35 cellular contexts compared by ENCODE assay signal in genomic region chr20:57380081-57380750, GRCh38. TPM values are rescaled to one million over a fixed set of nuclear protein-coding genes. Genes with fewer than 3 reads are reported as not detected.
A peak's percentile ranks its signal among the peaks of the same experiment; 100 is the strongest.
DNase-seq lines count a peak whose midpoint lies in the region; ATAC-seq, FAIRE-seq and TF ChIP-seq lines count a peak whose summit lies in the region.
"Had no signal": no experiment of that assay in that cellular context is flagged by ENCODE, and none has a peak within 500 bp of the region (broad histone marks: within the 10 kb centered on the region; RNA-seq: fewer than 3 reads in every experiment).

No MANE protein-coding gene starts in this region.

- H2AFZ ChIP-seq in Karpas-422 (ENCODE audit: low read length) (no peak overlapping the region), K562 (ENCODE audit: low read depth, low read length) (no peak overlapping the region), GM23338 (no peak overlapping the region)

- no peak overlapping the region for H3K4me3 Mint-ChIP-seq in CD4-positive, alpha-beta T cell
- no peak overlapping the region for H3K4me3 Mint-ChIP-seq in GM23338
- H3K4me3 Mint-ChIP-seq: activated CD4-positive, alpha-beta T cell treated with anti-CD3 and anti-CD28 coated beads, Interleukin-2, amount 10 ng/mL, durations not matched to agents 7 days and 5 days; activated naive CD8-positive, alpha-beta T cell; dendritic cell treated with granulocyte-macrophage colony-stimulating factor and Interleukin-4, amounts not matched to agents 40 ng/mL and 50 ng/mL, for 4 days; endodermal cell; naive B cell had no signal

- DNase-seq in CD4-positive, alpha-beta T cell = no peak
- no peak for DNase-seq in Karpas-422
- no peak for DNase-seq in K562 (ENCODE audit: extremely low read depth in 1 of 4, low spot score in 3 of 4)
- DNase-seq in GM23338 (ENCODE audit: low spot score) = no peak
- no peak for DNase-seq in H4 (ENCODE audit: low spot score)
- DNase-seq: activated CD4-positive, alpha-beta T cell treated with anti-CD3 and anti-CD28 coated beads, Interleukin-2, amount 10 ng/mL, durations not matched to agents 7 days and 5 days; endodermal cell; HCEC 1CT; IMR-90; midbrain; naive B cell; NCI-H1048; NCI-H1694; NCI-H748 treated with DMSO at 0.1 percent for 48 hours; Peyer's patch; stimulated activated CD4-positive, alpha-beta T cell treated with anti-CD3 and anti-CD28 coated beads, Interleukin-12 subunit alpha, Interleukin-12 subunit beta, amount 100 ng/mL, for 4 hours; stimulated activated CD4-positive, alpha-beta T cell treated with anti-CD3 and anti-CD28 coated beads, Interleukin-2, amount 100 ng/mL, for 48 hours; SW 1271; T1000; transverse colon; WERI-Rb-1 had no signal

- H3K4me2 ChIP-seq in Karpas-422 (ENCODE audit: low read depth, low read length, poor library complexity, severe bottlenecking) (no peak overlapping the region), K562 (ENCODE audit: insufficient read depth, low read length) (no peak overlapping the region), GM23338 (no peak overlapping the region)

- H3K9me2 ChIP-seq in Karpas-422 (replicated peaks; ENCODE audit: insufficient read depth, low read length) = no peaks in the 10 kb centered on the region
- no peaks in the 10 kb centered on the region for H3K9me2 ChIP-seq in GM23338 (ENCODE audit: insufficient read depth)

- in situ Hi-C loops in K562 (cut with MboI) = loop anchor here (25.0 kb wide), 1 partner anchor 832 kb away; no protein-coding TSS in a partner anchor

- no peak for TF ChIP-seq CTCF in CD4-positive, alpha-beta T cell (IDR thresholded peaks at IDR 0.05)
- no peak for TF ChIP-seq CTCF in K562 (IDR thresholded peaks at IDR 0.05 in 2 of 3, conservative IDR thresholded peaks at IDR 0.05 in 1 of 3; ENCODE audit: insufficient read depth in 2 of 3, low read depth in 1 of 3, low read length in 3 of 3)
- no peak for TF ChIP-seq CTCF in neutrophil (IDR thresholded peaks at IDR 0.05)
- TF ChIP-seq CTCF in GM23338 (conservative IDR thresholded peaks at IDR 0.05; ENCODE audit: low read depth in 2 of 2) = no peak

- intact Hi-C loops in CD4-positive, alpha-beta T cell (cut with DNase I, micrococcal nuclease) = loop anchor here (2.0 to 10.0 kb wide), 3 partner anchors 212 to 825 kb away; no protein-coding TSS in a partner anchor
- intact Hi-C loops in K562 (cut with micrococcal nuclease) = loop anchor here (5.0 kb wide), 1 partner anchor 42 kb away; no protein-coding TSS in a partner anchor

- H4K20me1 ChIP-seq in Karpas-422 (ENCODE audit: insufficient read depth, low read depth, low read length) = no peaks in the 10 kb centered on the region
- H4K20me1 ChIP-seq in K562 (replicated peaks; ENCODE audit: control insufficient read depth, insufficient read depth, low read length) = peaks cover 7% of the 10 kb centered on the region; the same call in 1 of the 2 replicates
- peaks cover 15% of the 10 kb centered on the region for H4K20me1 ChIP-seq in GM23338 (replicated peaks; ENCODE audit: insufficient read depth)

- no peak for FAIRE-seq in K562 (lab: Jason Lieb, UNC)
- FAIRE-seq: GM12892 had no signal

- H3K9ac ChIP-seq in Karpas-422 (ENCODE audit: low read length) (no peak overlapping the region), K562 (ENCODE audit: insufficient read depth in 1 of 2, low read depth in 2 of 2, low read length in 2 of 2) (peak overlapping the region in 1 of 2 experiments; percentile 50; a peak in 2 of 4 replicates)

- no peaks in the 10 kb centered on the region for H3F3A ChIP-seq in GM23338 (replicated peaks; ENCODE audit: low read depth)

- H3K27ac Mint-ChIP-seq in CD4-positive, alpha-beta T cell = peak overlapping the region; percentile 65
- no peak overlapping the region for H3K27ac Mint-ChIP-seq in GM23338
- H3K27ac Mint-ChIP-seq: activated CD4-positive, alpha-beta T cell treated with anti-CD3 and anti-CD28 coated beads, Interleukin-2, amount 10 ng/mL, durations not matched to agents 7 days and 5 days; dendritic cell treated with granulocyte-macrophage colony-stimulating factor and Interleukin-4, amounts not matched to agents 40 ng/mL and 50 ng/mL, for 4 days; endodermal cell had no signal

- H3K79me2 ChIP-seq in Karpas-422 (ENCODE audit: low read length) (no peaks in the 10 kb centered on the region), K562 (ENCODE audit: control insufficient read depth, insufficient read depth, low read length) (no peaks in the 10 kb centered on the region; the same call in 2 of the 3 replicates), GM23338 (replicated peaks; ENCODE audit: insufficient read depth) (no peaks in the 10 kb centered on the region; the same call in 1 of the 2 replicates)

- H3K4me3 ChIP-seq in Karpas-422 (ENCODE audit: low read length) = no peak overlapping the region
- no peak overlapping the region for H3K4me3 ChIP-seq in K562
- no peak overlapping the region for H3K4me3 ChIP-seq in neutrophil (ENCODE audit: low read depth in 1 of 2, low read length in 1 of 2)
- no peak overlapping the region for H3K4me3 ChIP-seq in GM23338
- H3K4me3 ChIP-seq: ascending aorta, Peyer's patch, transverse colon had no signal

- no peak for TF ChIP-seq EP300 in K562 (IDR thresholded peaks at IDR 0.05; ENCODE audit: low read length)

- H3K27me3 ChIP-seq in CD4-positive, alpha-beta T cell (ENCODE audit: control insufficient read depth, insufficient read depth, low read length) = no peaks in the 10 kb centered on the region
- H3K27me3 ChIP-seq in Karpas-422 (ENCODE audit: low read length) (no peaks in the 10 kb centered on the region), K562 (ENCODE audit: control insufficient read depth in 2 of 2, insufficient read depth in 2 of 2, low read length in 2 of 2) (no peaks in the 10 kb centered on the region), neutrophil (no peaks in the 10 kb centered on the region), GM23338 (ENCODE audit: insufficient read depth) (no peaks in the 10 kb centered on the region)
- H3K27me3 ChIP-seq: ascending aorta, Peyer's patch, transverse colon had no signal

- no peak for ATAC-seq in CD4-positive, alpha-beta T cell (ENCODE audit: poor library complexity)
- no peak for ATAC-seq in K562
- ATAC-seq in GM23338 = no peak
- no peak for ATAC-seq in GM21529 (IDR thresholded peaks at IDR 0.05; ENCODE audit: unreplicated experiment)
- ATAC-seq: sciatic nerve had no signal

- no peaks in the 10 kb centered on the region for H3K9me1 ChIP-seq in K562 (ENCODE audit: control insufficient read depth, insufficient read depth, low read length)

- no peak for TF ChIP-seq POLR2A in K562 (conservative IDR thresholded peaks at IDR 0.05)

- POLR2A ChIA-PET in CD4-positive, alpha-beta T cell (lab: Charles Lee) = interaction anchor here (1.2 kb wide), 1 partner anchor 13 kb away, joined by 3 read pairs; no protein-coding TSS in a partner anchor
- POLR2A ChIA-PET in K562 (lab: Yijun Ruan, JAX) = interaction anchor here (0.5 to 1.9 kb wide), 7 partner anchors 10 to 174 kb away, joined by 3 to 9 read pairs (median 3); no protein-coding TSS in a partner anchor

- H3K4me1 ChIP-seq in Karpas-422 (ENCODE audit: low read length) (peaks cover 44% of the 10 kb centered on the region), K562 (replicated peaks in 1 of 2; ENCODE audit: control insufficient read depth in 2 of 2, insufficient read depth in 2 of 2, low read length in 2 of 2) (peaks cover 0 to 8% of the 10 kb centered on the region in 2 experiments; a peak in 3 of 5 replicates), neutrophil (ENCODE audit: control insufficient read depth in 1 of 2, insufficient read depth in 1 of 2, low read depth in 1 of 2, low read length in 1 of 2) (peaks cover 48 to 50% of the 10 kb centered on the region in 2 experiments), GM23338 (ENCODE audit: insufficient read depth) (no peaks in the 10 kb centered on the region)
- H3K4me1 ChIP-seq: ascending aorta, Peyer's patch had no signal

- TF ChIP-seq RAD21 in K562 (CRISPR knock-in tag; conservative IDR thresholded peaks at IDR 0.05 in 1 of 2, IDR thresholded peaks at IDR 0.05 in 1 of 2) = no peak

- 81% methylated on average over 9 of the region's 10 CpGs for WGBS in K562 (ENCODE audit: insufficient coverage, low coverage, missing lambda C conversion rate)

- H3K9me3 Mint-ChIP-seq in CD4-positive, alpha-beta T cell = no peaks in the 10 kb centered on the region
- no peaks in the 10 kb centered on the region for H3K9me3 Mint-ChIP-seq in GM23338
- H3K9me3 Mint-ChIP-seq: activated CD4-positive, alpha-beta T cell treated with anti-CD3 and anti-CD28 coated beads, Interleukin-2, amount 10 ng/mL, durations not matched to agents 7 days and 5 days; dendritic cell treated with granulocyte-macrophage colony-stimulating factor and Interleukin-4, amounts not matched to agents 40 ng/mL and 50 ng/mL, for 4 days; endodermal cell; naive B cell had no signal

- peaks cover 31% of the 10 kb centered on the region for H3K4me1 Mint-ChIP-seq in CD4-positive, alpha-beta T cell (ENCODE audit: low read depth)
- peaks cover 6% of the 10 kb centered on the region for H3K4me1 Mint-ChIP-seq in GM23338
- H3K4me1 Mint-ChIP-seq: endodermal cell had no signal

- peaks cover 74% of the 10 kb centered on the region for H3K36me3 Mint-ChIP-seq in CD4-positive, alpha-beta T cell (ENCODE audit: low read depth)
- H3K36me3 Mint-ChIP-seq in GM23338 (ENCODE audit: low read depth) = peaks cover 50% of the 10 kb centered on the region

- CTCF ChIA-PET in CD4-positive, alpha-beta T cell (lab: Charles Lee) = interaction anchor here (0.9 to 3.2 kb wide), 3 partner anchors 10 to 214 kb away, joined by 3 to 14 read pairs (median 9); no protein-coding TSS in a partner anchor
- CTCF ChIA-PET in K562 (lab: Yijun Ruan, JAX; ENCODE audit: low intra/inter-chr PET ratio) = interaction anchor here (1.3 to 4.3 kb wide), 2 partner anchors 114 to 130 kb away, joined by 3 to 77 read pairs; no protein-coding TSS in a partner anchor

- BruUV-seq in K562 (replicated peaks; lab: Mats Ljungman, UMichigan) = no TSS peak

- H3K27ac ChIP-seq in CD4-positive, alpha-beta T cell (ENCODE audit: low read depth, low read length) = no peak overlapping the region
- H3K27ac ChIP-seq in Karpas-422 (ENCODE audit: low read length) = peak overlapping the region; percentile 10; the same call in 1 of the 2 replicates
- H3K27ac ChIP-seq in K562 (ENCODE audit: extremely low read depth, low read depth, low read length) = no peak overlapping the region
- peak overlapping the region; percentile 35 for H3K27ac ChIP-seq in neutrophil
- no peak overlapping the region for H3K27ac ChIP-seq in GM23338 (ENCODE audit: low read depth)
- H3K27ac ChIP-seq: ascending aorta, Peyer's patch, transverse colon, WERI-Rb-1 had no signal

- no peaks in the 10 kb centered on the region for H3K9me3 ChIP-seq in CD4-positive, alpha-beta T cell (ENCODE audit: control insufficient read depth, low read length)
- no peaks in the 10 kb centered on the region for H3K9me3 ChIP-seq in Karpas-422 (ENCODE audit: low read length)
- no peaks in the 10 kb centered on the region for H3K9me3 ChIP-seq in K562 (replicated peaks; ENCODE audit: control insufficient read depth, insufficient read depth, low read depth, low read length)
- H3K9me3 ChIP-seq in neutrophil = no peaks in the 10 kb centered on the region
- H3K9me3 ChIP-seq: ascending aorta, Peyer's patch, transverse colon had no signal

- no peaks in the 10 kb centered on the region for H3K27me3 Mint-ChIP-seq in CD4-positive, alpha-beta T cell
- peaks cover 12% of the 10 kb centered on the region for H3K27me3 Mint-ChIP-seq in GM23338 (ENCODE audit: insufficient read depth, low read depth, poor library complexity)
- H3K27me3 Mint-ChIP-seq: activated CD4-positive, alpha-beta T cell treated with anti-CD3 and anti-CD28 coated beads, Interleukin-2, amount 10 ng/mL, durations not matched to agents 7 days and 5 days; activated naive CD8-positive, alpha-beta T cell; dendritic cell treated with granulocyte-macrophage colony-stimulating factor and Interleukin-4, amounts not matched to agents 40 ng/mL and 50 ng/mL, for 4 days; naive B cell; progenitor cell of endocrine pancreas had no signal

- peaks cover 17% of the 10 kb centered on the region for H3K36me3 ChIP-seq in Karpas-422 (ENCODE audit: insufficient read depth, low read length)
- H3K36me3 ChIP-seq in K562 (ENCODE audit: control insufficient read depth, insufficient read depth, low read length) = peaks cover 48% of the 10 kb centered on the region
- H3K36me3 ChIP-seq in neutrophil = peaks cover 47% of the 10 kb centered on the region
- H3K36me3 ChIP-seq in GM23338 (ENCODE audit: insufficient read depth) = peaks cover 19% of the 10 kb centered on the region; the same call in 1 of the 2 replicates

RNA-seq across cellular contexts. Expression of gene RBM38, which starts 11.0 kb away (rescaled TPM):
- 100 to 1,000 TPM; 604 to 645 TPM for total RNA-seq in CD4-positive, alpha-beta T cell
- 261 and 436 TPM in 2 replicates for total RNA-seq in Karpas-422 (2014; rRNA removed; shearing (Covaris generic); ENCODE audit: low replicate concordance)
- 13.6 and 33.0 TPM in 2 replicates for total RNA-seq in K562 (2011; cell fraction: chromatin; rRNA removed; ENCODE audit: low replicate concordance)
- total RNA-seq in K562 (2011; cell fraction: nucleolus; rRNA removed) = 29.3 and 29.4 TPM in 2 replicates
- total RNA-seq in K562 (2011; cell fraction: nucleoplasm; rRNA removed) = 21.9 and 24.7 TPM in 2 replicates
- total RNA-seq in K562 (2014; rRNA removed) (63.6 and 74.0 TPM in 2 replicates), K562 (2014; rRNA removed; fragmentation: Illumina TruSeq; extraction: Trizol) (10.9 and 12.3 TPM in 2 replicates), K562 (2015; rRNA removed; fragmentation: Illumina TruSeq; extraction: Trizol) (33.9 and 36.1 TPM in 2 replicates), K562 (2021) (82.4 and 83.4 TPM in 2 replicates)
- polyA plus RNA-seq in K562 (2011; rRNA removed) (31.9 and 33.2 TPM in 2 replicates), K562 (2014; fragmentation: Illumina TruSeq; extraction: Trizol) (22.5 and 55.0 TPM in 2 replicates), K562 (2014; fragmentation: Nextera tagmentation; extraction: Ambion mirVana) (under 1 TPM; 0.28 to 0.39 TPM), K562 (2014; rRNA removed) (79.6 and 84.1 TPM in 2 replicates), GM23338 (2016; fragmentation: Nextera tagmentation; extraction: Ambion mirVana) (22.9 and 32.6 TPM in 2 replicates)
- 44.2 and 145 TPM in 2 replicates for polyA plus RNA-seq in K562 (2011; cell fraction: cytosol; rRNA removed)
- 29.1 and 66.0 TPM in 2 replicates for polyA plus RNA-seq in K562 (2011; cell fraction: nucleus; rRNA removed)
- polyA plus RNA-seq in K562 (2012) = 54.8 and 56.8 TPM in 2 replicates
- polyA minus RNA-seq in K562 (2011; rRNA and poly(A)+ RNA removed) = 7.0 and 14.2 TPM in 2 replicates
- 35.7 and 38.9 TPM in 2 replicates for polyA minus RNA-seq in K562 (2011; cell fraction: cytosol; rRNA and poly(A)+ RNA removed)
- 8.0 and 10.9 TPM in 2 replicates for polyA minus RNA-seq in K562 (2011; cell fraction: nucleus; rRNA and poly(A)+ RNA removed)
- 77.6 and 80.5 TPM in 2 replicates for total RNA-seq in GM23338 (2014; rRNA removed; shearing (Covaris generic))
- total RNA-seq in H4 (2014; rRNA removed; shearing (Covaris generic)) = 7.4 and 12.3 TPM in 2 replicates

RNA-seq across cellular contexts. Expression of gene RAE1, which starts 29.2 kb away (rescaled TPM):
- 10 to 100 TPM; 58.8 to 60.7 TPM for total RNA-seq in CD4-positive, alpha-beta T cell
- total RNA-seq in Karpas-422 (2014; rRNA removed; shearing (Covaris generic); ENCODE audit: low replicate concordance) = 19.0 and 59.6 TPM in 2 replicates
- total RNA-seq in K562 (2011; cell fraction: chromatin; rRNA removed; ENCODE audit: low replicate concordance) = 95.3 and 106 TPM in 2 replicates
- 55.4 and 62.8 TPM in 2 replicates for total RNA-seq in K562 (2011; cell fraction: nucleolus; rRNA removed)
- 67.5 and 71.1 TPM in 2 replicates for total RNA-seq in K562 (2011; cell fraction: nucleoplasm; rRNA removed)
- 40.8 and 60.8 TPM in 2 replicates for total RNA-seq in K562 (2014; rRNA removed)
- total RNA-seq in K562 (2014; rRNA removed; fragmentation: Illumina TruSeq; extraction: Trizol) = 77.7 and 81.1 TPM in 2 replicates
- 82.6 and 84.9 TPM in 2 replicates for total RNA-seq in K562 (2015; rRNA removed; fragmentation: Illumina TruSeq; extraction: Trizol)
- total RNA-seq in K562 (2021) = 68.7 and 70.5 TPM in 2 replicates
- 49.8 and 52.2 TPM in 2 replicates for polyA plus RNA-seq in K562 (2011; rRNA removed)
- polyA plus RNA-seq in K562 (2011; cell fraction: cytosol; rRNA removed) = 54.7 and 109 TPM in 2 replicates
- 88.3 and 89.8 TPM in 2 replicates for polyA plus RNA-seq in K562 (2011; cell fraction: nucleus; rRNA removed)
- polyA plus RNA-seq in K562 (2012) = 45.2 and 61.8 TPM in 2 replicates
- 100 and 104 TPM in 2 replicates for polyA plus RNA-seq in K562 (2014; fragmentation: Illumina TruSeq; extraction: Trizol)
- polyA plus RNA-seq in K562 (2014; fragmentation: Nextera tagmentation; extraction: Ambion mirVana) = 100 to 1,000 TPM; 223 to 248 TPM
- 33.7 and 62.4 TPM in 2 replicates for polyA plus RNA-seq in K562 (2014; rRNA removed)
- 80.5 and 110 TPM in 2 replicates for polyA minus RNA-seq in K562 (2011; rRNA and poly(A)+ RNA removed)
- polyA minus RNA-seq in K562 (2011; cell fraction: cytosol; rRNA and poly(A)+ RNA removed) = 36.4 and 45.3 TPM in 2 replicates
- 55.3 and 89.0 TPM in 2 replicates for polyA minus RNA-seq in K562 (2011; cell fraction: nucleus; rRNA and poly(A)+ RNA removed)
- total RNA-seq in GM23338 (2014; rRNA removed; shearing (Covaris generic)) = 43.3 and 59.7 TPM in 2 replicates
- 33.0 and 35.4 TPM in 2 replicates for polyA plus RNA-seq in GM23338 (2016; fragmentation: Nextera tagmentation; extraction: Ambion mirVana)
- total RNA-seq in H4 (2014; rRNA removed; shearing (Covaris generic)) = 51.1 and 57.1 TPM in 2 replicates

RNA-seq across cellular contexts. Expression of gene SPO11, which starts 50.6 kb away (rescaled TPM):
- total RNA-seq in CD4-positive, alpha-beta T cell = not detected
- not detected in 2 replicates for total RNA-seq in Karpas-422 (2014; rRNA removed; shearing (Covaris generic); ENCODE audit: low replicate concordance)
- total RNA-seq in K562 (2011; cell fraction: chromatin; rRNA removed; ENCODE audit: low replicate concordance) = not detected in 2 replicates
- total RNA-seq in K562 (2011; cell fraction: nucleolus; rRNA removed) = not detected in 2 replicates
- total RNA-seq in K562 (2011; cell fraction: nucleoplasm; rRNA removed) = not detected in 2 replicates
- total RNA-seq in K562 (2014; rRNA removed) (not detected in 2 replicates), K562 (2014; rRNA removed; fragmentation: Illumina TruSeq; extraction: Trizol) (not detected in 2 replicates), K562 (2015; rRNA removed; fragmentation: Illumina TruSeq; extraction: Trizol) (not detected in 2 replicates), K562 (2021) (not detected in 2 replicates)
- polyA plus RNA-seq in K562 (2011; rRNA removed) (not detected in 2 replicates), K562 (2014; fragmentation: Illumina TruSeq; extraction: Trizol) (not detected in 2 replicates), K562 (2014; fragmentation: Nextera tagmentation; extraction: Ambion mirVana) (not detected), K562 (2014; rRNA removed) (not detected in 2 replicates), GM23338 (2016; fragmentation: Nextera tagmentation; extraction: Ambion mirVana) (not detected in 2 replicates)
- polyA plus RNA-seq in K562 (2011; cell fraction: cytosol; rRNA removed) = not detected in 2 replicates
- not detected in 2 replicates for polyA plus RNA-seq in K562 (2011; cell fraction: nucleus; rRNA removed)
- polyA plus RNA-seq in K562 (2012) = not detected in 2 replicates
- not detected in 2 replicates for polyA minus RNA-seq in K562 (2011; rRNA and poly(A)+ RNA removed)
- not detected in 2 replicates for polyA minus RNA-seq in K562 (2011; cell fraction: cytosol; rRNA and poly(A)+ RNA removed)
- not detected in 2 replicates for polyA minus RNA-seq in K562 (2011; cell fraction: nucleus; rRNA and poly(A)+ RNA removed)
- total RNA-seq in GM23338 (2014; rRNA removed; shearing (Covaris generic)) = not detected in 2 replicates
- not detected in 2 replicates for total RNA-seq in H4 (2014; rRNA removed; shearing (Covaris generic))
- total RNA-seq: activated CD4-positive, alpha-beta T cell treated with anti-CD3 and anti-CD28 coated beads, Interleukin-2, amount 10 ng/mL, durations not matched to agents 7 days and 5 days; ascending aorta; endodermal cell; IMR-90; kidney epithelial cell; lower leg skin; Peyer's patch; progenitor cell of endocrine pancreas; sciatic nerve; subcutaneous adipose tissue; transverse colon had no signal
- polyA plus RNA-seq: AG04450, BJ, esophagus, IMR-90 had no signal

Comparison
In these comparisons a context has a peak if more than half of its experiments do, and no peak if none do; other contexts are left out.
1. H3K27ac ChIP-seq: peak in Karpas-422 (single experiment) and neutrophil (single experiment); none in CD4-positive, alpha-beta T cell (single experiment), K562 (single experiment) and GM23338 (single experiment).